Comparison of ENCODE assay signal across 20 cellular contexts in genomic region chr2:150846691-150847090, GRCh38.
DNase-seq lines count a peak whose midpoint lies in the region; ATAC-seq and TF ChIP-seq lines count a peak whose summit lies in the region.
"Had no signal": no experiment of that assay in that cellular context is flagged by ENCODE, and none has a peak within 500 bp of the region (broad histone marks: within the 10 kb centered on the region; RNA-seq: fewer than 3 reads in every experiment).

No MANE protein-coding gene starts in this region.

- TF ChIP-seq CTCF in GM23338 (conservative IDR thresholded peaks at IDR 0.05; ENCODE audit: low read depth in 2 of 2), result no peak
- no peak for TF ChIP-seq CTCF in nephron progenitor cell (IDR thresholded peaks at IDR 0.05)
- TF ChIP-seq CTCF in body of pancreas (IDR thresholded peaks at IDR 0.05), result no peak

- H3K27ac Mint-ChIP-seq in GM23338 (peak overlapping the region; percentile 62; the same call in 1 of the 2 replicates), nephron progenitor cell (peak overlapping the region; percentile 69)
- H3K27ac Mint-ChIP-seq: CD4-positive, alpha-beta T cell had no signal

- 39 to 71% methylated on average over 1 of the region's 1 CpG for WGBS in body of pancreas, 2 donors

- no peak overlapping the region for H2AFZ ChIP-seq in GM23338

- peaks cover 19% of the 10 kb centered on the region for H3K4me1 ChIP-seq in GM23338 (ENCODE audit: insufficient read depth)
- no peaks in the 10 kb centered on the region for H3K4me1 ChIP-seq in NT2/D1 (ENCODE audit: insufficient read depth, insufficient read length)
- peaks cover 26% of the 10 kb centered on the region; the same call in 1 of the 2 replicates for H3K4me1 ChIP-seq in iPS-20b (ENCODE audit: insufficient read depth, low read length)
- H3K4me1 ChIP-seq in body of pancreas, result no peaks in the 10 kb centered on the region

- H3K27me3 Mint-ChIP-seq in GM23338 (ENCODE audit: insufficient read depth, low read depth, poor library complexity), result peaks cover 5% of the 10 kb centered on the region
- H3K27me3 Mint-ChIP-seq in nephron progenitor cell (ENCODE audit: low read depth, poor library complexity), result peaks cover 7% of the 10 kb centered on the region

- H3K36me3 Mint-ChIP-seq in GM23338 (ENCODE audit: low read depth) (peaks cover 32% of the 10 kb centered on the region), nephron progenitor cell (ENCODE audit: low read depth) (peaks cover 9% of the 10 kb centered on the region)

- no peak overlapping the region; the same call in 2 of the 3 replicates for H3K4me3 Mint-ChIP-seq in GM23338
- no peak overlapping the region for H3K4me3 Mint-ChIP-seq in nephron progenitor cell
- H3K4me3 Mint-ChIP-seq: CD4-positive, alpha-beta T cell had no signal

- H3F3A ChIP-seq in GM23338 (replicated peaks; ENCODE audit: low read depth), result no peaks in the 10 kb centered on the region

- no peak overlapping the region for H3K4me3 ChIP-seq in GM23338
- H3K4me3 ChIP-seq in NT2/D1 (ENCODE audit: insufficient read length, low read depth), result no peak overlapping the region
- no peak overlapping the region for H3K4me3 ChIP-seq in iPS-20b (ENCODE audit: low read length)
- H3K4me3 ChIP-seq in body of pancreas, result no peak overlapping the region
- H3K4me3 ChIP-seq: K562 had no signal

- TF ChIP-seq POLR2A in body of pancreas (IDR thresholded peaks at IDR 0.05), result no peak

- H3K9me3 ChIP-seq in NT2/D1 (ENCODE audit: insufficient read depth, low read length) (peaks cover 16% of the 10 kb centered on the region; the same call in 1 of the 2 replicates), iPS-20b (ENCODE audit: insufficient read depth, low read depth, low read length) (peaks cover 10% of the 10 kb centered on the region), body of pancreas (no peaks in the 10 kb centered on the region)

- H4K20me1 ChIP-seq in GM23338 (replicated peaks; ENCODE audit: insufficient read depth), result no peaks in the 10 kb centered on the region

- H3K9me3 Mint-ChIP-seq in GM23338 (peaks cover 27% of the 10 kb centered on the region), nephron progenitor cell (peaks cover 22% of the 10 kb centered on the region)
- H3K9me3 Mint-ChIP-seq: CD4-positive, alpha-beta T cell had no signal

- no peaks in the 10 kb centered on the region for H3K79me2 ChIP-seq in GM23338 (replicated peaks; ENCODE audit: insufficient read depth)

- H3K4me1 Mint-ChIP-seq in GM23338 (peaks cover 23% of the 10 kb centered on the region), nephron progenitor cell (peaks cover 28% of the 10 kb centered on the region)

- H3K27ac ChIP-seq in GM23338 (ENCODE audit: low read depth) (0 out of 2 replicates have a peak overlapping the region, but pooled peaks have one; percentile 9), iPS-20b (ENCODE audit: low read length) (no peak overlapping the region), body of pancreas (no peak overlapping the region)
- H3K27ac ChIP-seq: RWPE1 had no signal

- H3K27me3 ChIP-seq in GM23338 (ENCODE audit: insufficient read depth) (no peaks in the 10 kb centered on the region), NT2/D1 (ENCODE audit: insufficient read depth, insufficient read length) (no peaks in the 10 kb centered on the region), iPS-20b (ENCODE audit: insufficient read depth, low read length) (no peaks in the 10 kb centered on the region), body of pancreas (no peaks in the 10 kb centered on the region)

- DNase-seq in GM23338 (ENCODE audit: low spot score), result peak; percentile 39
- peak; percentile 51 for DNase-seq in NT2/D1 (ENCODE audit: low read depth, low spot score)
- no peak for DNase-seq in nephron progenitor cell
- DNase-seq in NCI-H2081 treated with DMSO at 0.1 percent for 48 hours (lab: John Stamatoyannopoulos, UW), result no peak
- no peak for DNase-seq in body of pancreas
- DNase-seq in mesenteric fat pad (ENCODE audit: low spot score), result no peak
- DNase-seq: CD4-positive, alpha-beta T cell; MV-4-11; NCI-H1105; NCI-H1436 treated with DMSO at 0.1 percent for 48 hours; NCI-H187 treated with DMSO at 0.1 percent for 48 hours; NCI-H2107; NCI-H524 treated with DMSO at 0.1 percent for 48 hours; NCI-H774; SHP77 had no signal

- no peak overlapping the region for H3K9ac ChIP-seq in NT2/D1 (ENCODE audit: insufficient read length, low read depth)
- peak overlapping the region; percentile 20; the same call in 1 of the 2 replicates for H3K9ac ChIP-seq in iPS-20b (ENCODE audit: low read depth, low read length)

- intact Hi-C loops in body of pancreas (cut with DNase I), result no loop called here

- peak overlapping the region; percentile 11 for H3K4me2 ChIP-seq in GM23338

- no peaks in the 10 kb centered on the region; the same call in 1 of the 2 replicates for H3K36me3 ChIP-seq in GM23338 (ENCODE audit: insufficient read depth)
- H3K36me3 ChIP-seq in NT2/D1 (ENCODE audit: insufficient read depth, insufficient read length, low read length), result no peaks in the 10 kb centered on the region
- no peaks in the 10 kb centered on the region for H3K36me3 ChIP-seq in iPS-20b (ENCODE audit: insufficient read depth, low read depth, low read length)
- no peaks in the 10 kb centered on the region for H3K36me3 ChIP-seq in body of pancreas (replicated peaks in 1 of 2; ENCODE audit: insufficient read depth in 1 of 2, low read depth in 2 of 2)

- H3K9me2 ChIP-seq in GM23338 (ENCODE audit: insufficient read depth), result peaks cover 23% of the 10 kb centered on the region; the same call in 1 of the 2 replicates

- ATAC-seq in GM23338 (peak; percentile 78), GM19452 (IDR thresholded peaks at IDR 0.05; ENCODE audit: unreplicated experiment) (no peak), body of pancreas (no peak)
- ATAC-seq: HCT116 had no signal

TF ChIP-seq in GM23338, 12 proteins besides CTCF, POLR2A, EP300 and RAD21 (continues in another document):
- peak; percentile 26; the same call in 1 of the 2 replicates for TF ChIP-seq ZNF462 (CRISPR knock-in tag; IDR thresholded peaks at IDR 0.05)
- TF ChIP-seq EZH2phosphoT487 (IDR thresholded peaks at IDR 0.05; ENCODE audit: unreplicated experiment), result no peak
- TF ChIP-seq JUNB (IDR thresholded peaks at IDR 0.05; ENCODE audit: unreplicated experiment), result no peak
- peak; percentile 8; the same call in 1 of the 2 replicates for TF ChIP-seq NANOG (IDR thresholded peaks at IDR 0.05; ENCODE audit: borderline replicate concordance)

Comparison
In these comparisons a context has a peak if more than half of its experiments do, and no peak if none do; other contexts are left out.
1. DNase-seq: peak in GM23338 (single experiment) and NT2/D1 (single experiment); none in nephron progenitor cell (single experiment), NCI-H2081 treated with DMSO at 0.1 percent for 48 hours (single experiment), body of pancreas (0 of 4) and mesenteric fat pad (single experiment).